Comparison of ENCODE assay signal across 8 cellular contexts in genomic region chr9:34328983-34329832, GRCh38. TPM values are rescaled to one million over a fixed set of nuclear protein-coding genes. Genes with fewer than 3 reads are reported as not detected.
DNase-seq lines count a peak whose midpoint lies in the region; ATAC-seq, FAIRE-seq and TF ChIP-seq lines count a peak whose summit lies in the region.

KIF24 (minus strand) TSS chr9:34329268; CDS start chr9:34311346, 17,922 bp downstream.
NUDT2 (plus strand) TSS chr9:34329569; CDS start chr9:34339040, 9,471 bp downstream.

- H3K4me3 ChIP-seq in parathyroid adenoma (ENCODE audit: low read depth, low read length) (peak within 1 kb of the TSS; percentile 98), tibial nerve (peak within 1 kb of the TSS; percentile 53 to 87 (median 78))

- H2AFZ ChIP-seq in parathyroid adenoma: peak within 1 kb of the TSS; percentile 61

- H3K4me1 ChIP-seq in parathyroid adenoma: peaks cover 8% of the 10 kb centered on the region
- H3K4me1 ChIP-seq in tibial nerve: peaks cover 0 to 55% (median 14%) of the 10 kb centered on the region in 4 donors

- ATAC-seq in HG02840 (IDR thresholded peaks at IDR 0.05; ENCODE audit: low FRiP score, unreplicated experiment): peak; percentile 96

- H3K4me2 ChIP-seq in parathyroid adenoma (ENCODE audit: low read length): peak within 1 kb of the TSS; percentile 89

- TF ChIP-seq POLR2A in GM12892 (IDR thresholded peaks at IDR 0.05; ENCODE audit: low read depth, low read length) (peak; percentile 92), tibial nerve (IDR thresholded peaks at IDR 0.05) (peak in 1 of 2 donors; percentile 80)

- intact Hi-C loops in cardiac septum (cut with DNase I): no loop called here

- WGBS in adipose tissue, 3 donors: 0% methylated on average over 63 to 64 of the region's 64 CpGs
- 0 to 1% methylated on average over 48 to 58 of the region's 64 CpGs for WGBS in tibial nerve, 2 donors

- H3K79me2 ChIP-seq in parathyroid adenoma: no peaks in the 10 kb centered on the region

- H3K9me3 ChIP-seq in parathyroid adenoma (ENCODE audit: control insufficient read depth, low read length) (no peaks in the 10 kb centered on the region), tibial nerve (no peaks in the 10 kb centered on the region)

- TF ChIP-seq CTCF in parathyroid adenoma (IDR thresholded peaks at IDR 0.05) (no peak), tibial nerve (IDR thresholded peaks at IDR 0.05) (peak in 1 of 5 experiments; percentile 40)

- peak; percentile 97 for FAIRE-seq in GM12892 (lab: Jason Lieb, UNC)

- H3K27me3 ChIP-seq in parathyroid adenoma (ENCODE audit: control insufficient read depth, insufficient read depth, low read length) (no peaks in the 10 kb centered on the region), tibial nerve (no peaks in the 10 kb centered on the region)

- peak; percentile 77 for DNase-seq in GM12892 (ENCODE audit: insufficient read length)
- DNase-seq in NCI-H1436 (lab: John Stamatoyannopoulos, UW): peak; percentile 99
- DNase-seq in SW480 (ENCODE audit: low spot score): peak; percentile 100
- DNase-seq in cardiac septum (ENCODE audit: low spot score): peak; percentile 97
- peak; percentile 94 to 98 for DNase-seq in tibial nerve (ENCODE audit: low spot score in 2 of 2)

- peak within 1 kb of the TSS; percentile 13 for H3K9ac ChIP-seq in parathyroid adenoma

- H3K36me3 ChIP-seq in parathyroid adenoma (ENCODE audit: control insufficient read depth, insufficient read depth, low read length): no peaks in the 10 kb centered on the region
- no peaks in the 10 kb centered on the region for H3K36me3 ChIP-seq in tibial nerve

- peak; percentile 86 to 88 for TF ChIP-seq EP300 in tibial nerve (IDR thresholded peaks at IDR 0.05)

- H3K27ac ChIP-seq in adipose tissue (ENCODE audit: low read depth, low read length) (peak within 1 kb of the TSS; percentile 17), parathyroid adenoma (peak within 1 kb of the TSS; percentile 67), tibial nerve (peak within 1 kb of the TSS; percentile 85 to 95 (median 92))

RNA-seq across cellular contexts. Expression of gene KIF24, which starts in this region (rescaled TPM):
- 2.1 TPM for polyA plus RNA-seq in GM12892 (2012; ENCODE audit: missing spikeins)
- polyA plus RNA-seq in adipose tissue: under 1 TPM; 0.12 to 0.29 (median 0.22) TPM
- total RNA-seq in cardiac septum (0.89 TPM), tibial nerve (1 to 10 TPM in 3 of 4 donors, under 1 TPM in 1; 0.59 to 1.9 (median 1.5) TPM)

RNA-seq across cellular contexts. Expression of gene NUDT2, which starts in this region (rescaled TPM):
- polyA plus RNA-seq in GM12892 (2012; ENCODE audit: missing spikeins): 42.5 TPM
- 10 to 100 TPM; 18.8 to 34.8 (median 23.0) TPM for polyA plus RNA-seq in adipose tissue
- total RNA-seq in cardiac septum (23.0 TPM), tibial nerve (10 to 100 TPM; 14.1 to 55.5 (median 25.4) TPM)

Comparison
In these comparisons a context has a peak if more than half of its experiments do, and no peak if none do; other contexts are left out.
1. Peak in every context shown above with its lines: DNase-seq, ATAC-seq, H3K4me3 ChIP-seq and H3K27ac ChIP-seq.
2. H3K27ac ChIP-seq: peak in every context shown above with its lines; median percentile 92 in tibial nerve; 67 in parathyroid adenoma; 17 in adipose tissue.